ENCODE assay signal across 8 cellular contexts in genomic region chr12:66302827-66303169, GRCh38. TPM values are rescaled to one million over a fixed set of nuclear protein-coding genes. Genes with fewer than 3 reads are reported as not detected.
A peak's percentile ranks its signal among the peaks of the same experiment; 100 is the strongest.
DNase-seq lines count a peak whose midpoint lies in the region; ATAC-seq and TF ChIP-seq lines count a peak whose summit lies in the region.

No MANE protein-coding gene starts in this region.

- no peaks in the 10 kb centered on the region for H3K27me3 ChIP-seq in SJCRH30
- no peaks in the 10 kb centered on the region for H3K27me3 ChIP-seq in rectal smooth muscle tissue (ENCODE audit: control insufficient read depth, insufficient read depth, low read length)

- no peaks in the 10 kb centered on the region for H3K9me3 ChIP-seq in SJCRH30 (replicated peaks)

- peaks cover 6% of the 10 kb centered on the region; the same call in 1 of the 2 replicates for H3K4me1 ChIP-seq in SJCRH30
- H3K4me1 ChIP-seq in rectal smooth muscle tissue (ENCODE audit: control insufficient read depth, insufficient read depth, low read length): no peaks in the 10 kb centered on the region

- no peak for TF ChIP-seq CTCF in fibroblast of mammary gland (conservative IDR thresholded peaks at IDR 0.05; ENCODE audit: control insufficient read depth, insufficient read depth, low read depth, low read length)

- DNase-seq in SJCRH30 (no peak), fibroblast of mammary gland (ENCODE audit: low read depth) (no peak), AG08395 (ENCODE audit: low spot score) (no peak), amygdala (lab: John Stamatoyannopoulos, UW) (no peak), NCI-H128 (lab: John Stamatoyannopoulos, UW; ENCODE audit: unreplicated experiment) (no peak)

- H3K36me3 ChIP-seq in SJCRH30: peaks cover 12% of the 10 kb centered on the region
- H3K36me3 ChIP-seq in rectal smooth muscle tissue (ENCODE audit: control insufficient read depth, insufficient read depth, low read length): no peaks in the 10 kb centered on the region

- H3K27ac ChIP-seq in SJCRH30 (peak overlapping the region; percentile 66), rectal smooth muscle tissue (ENCODE audit: low read depth, low read length) (peak overlapping the region; percentile 71)

- H3K9ac ChIP-seq in rectal smooth muscle tissue (ENCODE audit: low read length): peak overlapping the region; percentile 54

- ATAC-seq in GM21447 (IDR thresholded peaks at IDR 0.05; ENCODE audit: unreplicated experiment): no peak

- H3K4me3 ChIP-seq in GM08714 (ENCODE audit: low read length): peak overlapping the region; percentile 76
- peak overlapping the region; percentile 82 for H3K4me3 ChIP-seq in SJCRH30
- H3K4me3 ChIP-seq in fibroblast of mammary gland (ENCODE audit: control insufficient read depth, low read depth, low read length): peak overlapping the region; percentile 79
- peak overlapping the region; percentile 99 for H3K4me3 ChIP-seq in rectal smooth muscle tissue (ENCODE audit: low read length)

RNA-seq across cellular contexts. Expression of gene HELB, which starts 0.5 kb away (rescaled TPM):
- 16.2 and 20.4 TPM in 2 replicates for total RNA-seq in SJCRH30 (2014; rRNA removed; shearing (Covaris generic))
